ENCODE assay signal across 12 cellular contexts in genomic region chr17:63442549-63443035, GRCh38. TPM values are rescaled to one million over a fixed set of nuclear protein-coding genes. Genes with fewer than 3 reads are reported as not detected.
DNase-seq lines count a peak whose midpoint lies in the region; ATAC-seq and TF ChIP-seq lines count a peak whose summit lies in the region.
"Had no signal": no experiment of that assay in that cellular context is flagged by ENCODE, and none has a peak within 500 bp of the region (broad histone marks: within the 10 kb centered on the region; RNA-seq: fewer than 3 reads in every experiment).

No MANE protein-coding gene starts in this region.

- peaks cover 15% of the 10 kb centered on the region for H3K4me1 ChIP-seq in cardiac muscle cell (ENCODE audit: low read depth)
- peaks cover 13 to 68% (median 52%) of the 10 kb centered on the region in 6 donors for H3K4me1 ChIP-seq in spleen

- peaks cover 6% of the 10 kb centered on the region for H3K27me3 ChIP-seq in cardiac muscle cell
- H3K27me3 ChIP-seq in spleen (replicated peaks in 1 of 7): peaks cover 0 to 13% (median 0%) of the 10 kb centered on the region in 7 donors

- intact Hi-C loops in spleen (cut with DNase I; ENCODE audit: low total_unique reads): no loop called here

- H3K36me3 ChIP-seq in cardiac muscle cell (no peaks in the 10 kb centered on the region), spleen (no peaks in the 10 kb centered on the region)
- H3K36me3 ChIP-seq: gastroesophageal sphincter had no signal

- DNase-seq in AG09319 (ENCODE audit: extremely low read depth, low read depth) (no peak), GM12865 (ENCODE audit: low read depth) (peak; percentile 31), cardiac muscle cell (ENCODE audit: low read depth in 1 of 2, low spot score in 1 of 2) (peak in 1 of 2 donors; percentile 48), LoVo (ENCODE audit: low spot score) (no peak), spleen (no peak), HK-2 (ENCODE audit: unreplicated experiment) (no peak), DMS53 treated with DMSO at 0.1 percent for 48 hours (lab: John Stamatoyannopoulos, UW; ENCODE audit: unreplicated experiment) (no peak)
- DNase-seq: activated naive CD8-positive, alpha-beta T cell treated with anti-CD3 and anti-CD28 coated beads for 36 hours; HFFc6; stimulated activated CD8-positive, alpha-beta memory T cell treated with anti-CD3 and anti-CD28 coated beads, Interleukin-4, amount 100 ng/mL, for 48 hours had no signal

- peak; percentile 7 for TF ChIP-seq CTCF in AG09319 (IDR thresholded peaks at IDR 0.05; ENCODE audit: low read depth, low read length)
- TF ChIP-seq CTCF in GM12865 (IDR thresholded peaks at IDR 0.05; ENCODE audit: insufficient read depth, low read depth, low read length, missing control alignments): no peak
- TF ChIP-seq CTCF in cardiac muscle cell (IDR thresholded peaks at IDR 0.05; ENCODE audit: low read depth, low read length): peak; percentile 22
- peak in 1 of 11 experiments; percentile 9 for TF ChIP-seq CTCF in spleen (IDR thresholded peaks at IDR 0.05 in 8 of 11, conservative IDR thresholded peaks at IDR 0.05 in 3 of 11)

- no peaks in the 10 kb centered on the region for H3K9me3 ChIP-seq in cardiac muscle cell (ENCODE audit: low read depth)
- no peaks in the 10 kb centered on the region for H3K9me3 ChIP-seq in spleen
- H3K9me3 ChIP-seq: gastroesophageal sphincter had no signal

- H3K4me3 ChIP-seq in GM12865 (ENCODE audit: low read depth, low read length): no peak overlapping the region
- no peak overlapping the region for H3K4me3 ChIP-seq in cardiac muscle cell
- no peak overlapping the region for H3K4me3 ChIP-seq in spleen
- H3K4me3 ChIP-seq: gastroesophageal sphincter had no signal

- 81 to 90% (median 84%) methylated on average over 11 of the region's 11 CpGs for WGBS in spleen, 5 donors

- peak; percentile 51 for ATAC-seq in SK-N-SH treated with all-trans-retinoic acid at 6 μM for 48 hours
- ATAC-seq: gastroesophageal sphincter had no signal

- H3K27ac ChIP-seq in cardiac muscle cell (no peak overlapping the region), spleen (no peak overlapping the region)
- H3K27ac ChIP-seq: gastroesophageal sphincter had no signal

- no peak for TF ChIP-seq POLR2A in spleen (IDR thresholded peaks at IDR 0.05)

TF ChIP-seq in SK-N-SH treated with all-trans-retinoic acid at 6 μM for 48 hours, 23 proteins besides CTCF, POLR2A, EP300 and RAD21 (continues in another document):
- no peak for TF ChIP-seq ZNF8 (CRISPR knock-in tag; IDR thresholded peaks at IDR 0.05)
- no peak for TF ChIP-seq ZC3H10 (CRISPR knock-in tag; IDR thresholded peaks at IDR 0.05)
- peak; percentile 60 for TF ChIP-seq ISL1 (CRISPR knock-in tag; IDR thresholded peaks at IDR 0.05)
- no peak for TF ChIP-seq BACH2 (CRISPR knock-in tag; IDR thresholded peaks at IDR 0.05; ENCODE audit: borderline replicate concordance)
- TF ChIP-seq, protein P1, sequence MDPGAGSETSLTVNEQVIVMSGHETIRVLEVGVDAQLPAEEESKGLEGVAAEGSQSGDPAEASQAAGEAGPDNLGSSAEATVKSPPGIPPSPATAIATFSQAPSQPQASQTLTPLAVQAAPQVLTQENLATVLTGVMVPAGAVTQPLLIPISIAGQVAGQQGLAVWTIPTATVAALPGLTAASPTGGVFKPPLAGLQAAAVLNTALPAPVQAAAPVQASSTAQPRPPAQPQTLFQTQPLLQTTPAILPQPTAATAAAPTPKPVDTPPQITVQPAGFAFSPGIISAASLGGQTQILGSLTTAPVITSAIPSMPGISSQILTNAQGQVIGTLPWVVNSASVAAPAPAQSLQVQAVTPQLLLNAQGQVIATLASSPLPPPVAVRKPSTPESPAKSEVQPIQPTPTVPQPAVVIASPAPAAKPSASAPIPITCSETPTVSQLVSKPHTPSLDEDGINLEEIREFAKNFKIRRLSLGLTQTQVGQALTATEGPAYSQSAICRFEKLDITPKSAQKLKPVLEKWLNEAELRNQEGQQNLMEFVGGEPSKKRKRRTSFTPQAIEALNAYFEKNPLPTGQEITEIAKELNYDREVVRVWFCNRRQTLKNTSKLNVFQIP (CRISPR knock-in tag; IDR thresholded peaks at IDR 0.05; ENCODE audit: borderline replicate concordance, low read depth): no peak; the same call in 1 of the 2 replicates
- peak; percentile 16; the same call in 1 of the 2 replicates for TF ChIP-seq GLIS3 (CRISPR knock-in tag; IDR thresholded peaks at IDR 0.05)
- TF ChIP-seq, protein P2, sequence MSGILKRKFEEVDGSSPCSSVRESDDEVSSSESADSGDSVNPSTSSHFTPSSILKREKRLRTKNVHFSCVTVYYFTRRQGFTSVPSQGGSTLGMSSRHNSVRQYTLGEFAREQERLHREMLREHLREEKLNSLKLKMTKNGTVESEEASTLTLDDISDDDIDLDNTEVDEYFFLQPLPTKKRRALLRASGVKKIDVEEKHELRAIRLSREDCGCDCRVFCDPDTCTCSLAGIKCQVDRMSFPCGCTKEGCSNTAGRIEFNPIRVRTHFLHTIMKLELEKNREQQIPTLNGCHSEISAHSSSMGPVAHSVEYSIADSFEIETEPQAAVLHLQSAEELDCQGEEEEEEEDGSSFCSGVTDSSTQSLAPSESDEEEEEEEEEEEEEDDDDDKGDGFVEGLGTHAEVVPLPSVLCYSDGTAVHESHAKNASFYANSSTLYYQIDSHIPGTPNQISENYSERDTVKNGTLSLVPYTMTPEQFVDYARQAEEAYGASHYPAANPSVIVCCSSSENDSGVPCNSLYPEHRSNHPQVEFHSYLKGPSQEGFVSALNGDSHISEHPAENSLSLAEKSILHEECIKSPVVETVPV (CRISPR knock-in tag; IDR thresholded peaks at IDR 0.05): peak; percentile 85
- peak; percentile 97 for TF ChIP-seq TSHZ2 (CRISPR knock-in tag; IDR thresholded peaks at IDR 0.05)
- 0 out of 2 replicates have a peak, but pooled peaks have one; percentile 27 for TF ChIP-seq ESRRG (CRISPR knock-in tag; IDR thresholded peaks at IDR 0.05)
- no peak for TF ChIP-seq ZFP3 (CRISPR knock-in tag; IDR thresholded peaks at IDR 0.05)
- no peak for TF ChIP-seq ZNF70 (CRISPR knock-in tag; IDR thresholded peaks at IDR 0.05)
- TF ChIP-seq, protein P3, sequence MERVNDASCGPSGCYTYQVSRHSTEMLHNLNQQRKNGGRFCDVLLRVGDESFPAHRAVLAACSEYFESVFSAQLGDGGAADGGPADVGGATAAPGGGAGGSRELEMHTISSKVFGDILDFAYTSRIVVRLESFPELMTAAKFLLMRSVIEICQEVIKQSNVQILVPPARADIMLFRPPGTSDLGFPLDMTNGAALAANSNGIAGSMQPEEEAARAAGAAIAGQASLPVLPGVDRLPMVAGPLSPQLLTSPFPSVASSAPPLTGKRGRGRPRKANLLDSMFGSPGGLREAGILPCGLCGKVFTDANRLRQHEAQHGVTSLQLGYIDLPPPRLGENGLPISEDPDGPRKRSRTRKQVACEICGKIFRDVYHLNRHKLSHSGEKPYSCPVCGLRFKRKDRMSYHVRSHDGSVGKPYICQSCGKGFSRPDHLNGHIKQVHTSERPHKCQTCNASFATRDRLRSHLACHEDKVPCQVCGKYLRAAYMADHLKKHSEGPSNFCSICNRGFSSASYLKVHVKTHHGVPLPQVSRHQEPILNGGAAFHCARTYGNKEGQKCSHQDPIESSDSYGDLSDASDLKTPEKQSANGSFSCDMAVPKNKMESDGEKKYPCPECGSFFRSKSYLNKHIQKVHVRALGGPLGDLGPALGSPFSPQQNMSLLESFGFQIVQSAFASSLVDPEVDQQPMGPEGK (CRISPR knock-in tag; IDR thresholded peaks at IDR 0.05; ENCODE audit: borderline replicate concordance): no peak
- no peak for TF ChIP-seq CSDC2 (CRISPR knock-in tag; IDR thresholded peaks at IDR 0.05)
- TF ChIP-seq PPARA (CRISPR knock-in tag; IDR thresholded peaks at IDR 0.05; ENCODE audit: borderline replicate concordance): no peak
- TF ChIP-seq ZNF565 (CRISPR knock-in tag; conservative IDR thresholded peaks at IDR 0.05; ENCODE audit: low read depth): 0 out of 2 replicates have a peak, but pooled peaks have one; percentile 16
- TF ChIP-seq SNAI2 (CRISPR knock-in tag; IDR thresholded peaks at IDR 0.05): peak; percentile 86
- no peak for TF ChIP-seq TOX (CRISPR knock-in tag; IDR thresholded peaks at IDR 0.05; ENCODE audit: borderline replicate concordance)
- TF ChIP-seq ZFP30 (CRISPR knock-in tag; IDR thresholded peaks at IDR 0.05): no peak
- TF ChIP-seq ARNTL (CRISPR knock-in tag; IDR thresholded peaks at IDR 0.05; ENCODE audit: borderline replicate concordance, low read depth): no peak

RNA-seq across cellular contexts. Expression of gene CYB561, which starts 3.5 kb away (rescaled TPM):
- total RNA-seq in cardiac muscle cell (7.4 and 11.3 TPM in 2 replicates), spleen (10 to 100 TPM; 10.1 to 36.4 (median 13.6) TPM)
- polyA plus RNA-seq in cardiac muscle cell (7.4 and 21.5 TPM in 2 replicates), spleen (1 to 10 TPM; 2.6 to 6.6 (median 4.0) TPM)

RNA-seq across cellular contexts. Expression of gene ACE, which starts 34.3 kb away (rescaled TPM):
- total RNA-seq in cardiac muscle cell: 2.1 and 3.2 TPM in 2 replicates
- 1.8 and 2.5 TPM in 2 replicates for polyA plus RNA-seq in cardiac muscle cell
- 10 to 100 TPM in 4 of 7 donors, 1 to 10 TPM in 3; 6.1 to 17.3 (median 10.1) TPM for total RNA-seq in spleen
- polyA plus RNA-seq in spleen: 1 to 10 TPM in 2 of 3 donors, under 1 TPM in 1; 0.61 to 5.1 (median 1.3) TPM
- total RNA-seq: activated naive CD8-positive, alpha-beta T cell treated with anti-CD3 and anti-CD28 coated beads for 36 hours had no signal
